ENCODE assay signal across 1 cellular context in the genomic region with DNA sequence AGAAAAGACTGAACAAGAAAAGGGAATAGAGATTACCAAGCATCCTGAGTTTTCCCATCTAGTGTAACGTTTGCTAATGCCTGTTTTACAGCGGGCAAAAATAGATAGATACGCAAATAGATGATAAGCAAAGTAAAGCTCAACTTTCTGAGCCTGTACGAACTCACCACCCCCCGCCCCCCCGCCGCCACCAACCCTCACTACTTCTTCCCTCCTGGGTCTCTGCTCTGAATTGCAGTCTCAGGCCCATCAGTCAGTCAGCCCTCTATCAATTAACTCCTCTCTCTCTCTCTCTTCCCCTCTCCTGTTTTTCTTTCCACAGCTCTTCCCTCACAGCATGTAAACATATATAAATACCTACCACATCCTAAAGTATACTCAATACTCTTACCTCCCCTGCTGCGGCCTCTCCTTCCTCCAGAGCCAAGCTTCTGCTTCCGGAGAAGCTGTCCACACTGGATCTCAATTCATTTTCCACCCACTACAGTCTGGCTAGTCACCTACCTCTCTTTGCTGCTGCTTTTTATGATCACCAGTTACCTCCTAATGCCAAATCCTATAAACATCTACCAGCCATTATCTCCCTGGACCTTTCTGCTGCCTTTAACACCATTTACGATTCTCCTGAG.
TF ChIP-seq lines count a peak whose summit lies in the region.

No MANE protein-coding gene starts in this region.

TF ChIP-seq in K562, 482 proteins besides CTCF, POLR2A, EP300 and RAD21 (continued from another document and continues in another):
- TF ChIP-seq, protein P1, sequence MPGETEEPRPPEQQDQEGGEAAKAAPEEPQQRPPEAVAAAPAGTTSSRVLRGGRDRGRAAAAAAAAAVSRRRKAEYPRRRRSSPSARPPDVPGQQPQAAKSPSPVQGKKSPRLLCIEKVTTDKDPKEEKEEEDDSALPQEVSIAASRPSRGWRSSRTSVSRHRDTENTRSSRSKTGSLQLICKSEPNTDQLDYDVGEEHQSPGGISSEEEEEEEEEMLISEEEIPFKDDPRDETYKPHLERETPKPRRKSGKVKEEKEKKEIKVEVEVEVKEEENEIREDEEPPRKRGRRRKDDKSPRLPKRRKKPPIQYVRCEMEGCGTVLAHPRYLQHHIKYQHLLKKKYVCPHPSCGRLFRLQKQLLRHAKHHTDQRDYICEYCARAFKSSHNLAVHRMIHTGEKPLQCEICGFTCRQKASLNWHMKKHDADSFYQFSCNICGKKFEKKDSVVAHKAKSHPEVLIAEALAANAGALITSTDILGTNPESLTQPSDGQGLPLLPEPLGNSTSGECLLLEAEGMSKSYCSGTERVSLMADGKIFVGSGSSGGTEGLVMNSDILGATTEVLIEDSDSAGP (CRISPR knock-in tag; IDR thresholded peaks at IDR 0.05): no peak
- TF ChIP-seq, protein P2, sequence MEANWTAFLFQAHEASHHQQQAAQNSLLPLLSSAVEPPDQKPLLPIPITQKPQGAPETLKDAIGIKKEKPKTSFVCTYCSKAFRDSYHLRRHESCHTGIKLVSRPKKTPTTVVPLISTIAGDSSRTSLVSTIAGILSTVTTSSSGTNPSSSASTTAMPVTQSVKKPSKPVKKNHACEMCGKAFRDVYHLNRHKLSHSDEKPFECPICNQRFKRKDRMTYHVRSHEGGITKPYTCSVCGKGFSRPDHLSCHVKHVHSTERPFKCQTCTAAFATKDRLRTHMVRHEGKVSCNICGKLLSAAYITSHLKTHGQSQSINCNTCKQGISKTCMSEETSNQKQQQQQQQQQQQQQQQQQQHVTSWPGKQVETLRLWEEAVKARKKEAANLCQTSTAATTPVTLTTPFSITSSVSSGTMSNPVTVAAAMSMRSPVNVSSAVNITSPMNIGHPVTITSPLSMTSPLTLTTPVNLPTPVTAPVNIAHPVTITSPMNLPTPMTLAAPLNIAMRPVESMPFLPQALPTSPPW (CRISPR knock-in tag; IDR thresholded peaks at IDR 0.05): peak; percentile 89
- TF ChIP-seq ZNF124 (CRISPR knock-in tag; IDR thresholded peaks at IDR 0.05) (no peak), ZFPM2 (CRISPR knock-in tag; IDR thresholded peaks at IDR 0.05) (no peak), GABPB1 (CRISPR knock-in tag; IDR thresholded peaks at IDR 0.05) (no peak), XRCC4 (IDR thresholded peaks at IDR 0.05; ENCODE audit: extremely low read depth, insufficient read depth, insufficient read length) (no peak), MTA2 (IDR thresholded peaks at IDR 0.05; ENCODE audit: low read depth) (no peak), GTF2E2 (tag; IDR thresholded peaks at IDR 0.05) (no peak), ARID2 (IDR thresholded peaks at IDR 0.05) (no peak)
- TF ChIP-seq, protein P3, sequence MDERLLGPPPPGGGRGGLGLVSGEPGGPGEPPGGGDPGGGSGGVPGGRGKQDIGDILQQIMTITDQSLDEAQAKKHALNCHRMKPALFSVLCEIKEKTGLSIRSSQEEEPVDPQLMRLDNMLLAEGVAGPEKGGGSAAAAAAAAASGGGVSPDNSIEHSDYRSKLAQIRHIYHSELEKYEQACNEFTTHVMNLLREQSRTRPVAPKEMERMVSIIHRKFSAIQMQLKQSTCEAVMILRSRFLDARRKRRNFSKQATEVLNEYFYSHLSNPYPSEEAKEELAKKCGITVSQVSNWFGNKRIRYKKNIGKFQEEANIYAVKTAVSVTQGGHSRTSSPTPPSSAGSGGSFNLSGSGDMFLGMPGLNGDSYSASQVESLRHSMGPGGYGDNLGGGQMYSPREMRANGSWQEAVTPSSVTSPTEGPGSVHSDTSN (CRISPR knock-in tag; IDR thresholded peaks at IDR 0.05; ENCODE audit: low read depth): no peak
- TF ChIP-seq, protein P3 (tag; conservative IDR thresholded peaks at IDR 0.05; ENCODE audit: low read depth): peak; percentile 55; the same call in 1 of the 2 replicates
- TF ChIP-seq, protein P4, sequence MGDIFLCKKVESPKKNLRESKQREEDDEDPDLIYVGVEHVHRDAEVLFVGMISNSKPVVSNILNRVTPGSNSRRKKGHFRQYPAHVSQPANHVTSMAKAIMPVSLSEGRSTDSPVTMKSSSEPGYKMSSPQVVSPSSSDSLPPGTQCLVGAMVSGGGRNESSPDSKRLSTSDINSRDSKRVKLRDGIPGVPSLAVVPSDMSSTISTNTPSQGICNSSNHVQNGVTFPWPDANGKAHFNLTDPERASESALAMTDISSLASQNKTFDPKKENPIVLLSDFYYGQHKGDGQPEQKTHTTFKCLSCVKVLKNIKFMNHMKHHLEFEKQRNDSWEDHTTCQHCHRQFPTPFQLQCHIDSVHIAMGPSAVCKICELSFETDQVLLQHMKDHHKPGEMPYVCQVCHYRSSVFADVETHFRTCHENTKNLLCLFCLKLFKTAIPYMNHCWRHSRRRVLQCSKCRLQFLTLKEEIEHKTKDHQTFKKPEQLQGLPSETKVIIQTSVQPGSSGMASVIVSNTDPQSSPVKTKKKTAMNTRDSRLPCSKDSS (IDR thresholded peaks at IDR 0.05; ENCODE audit: low read depth, partially characterized antibody): peak; percentile 22
- TF ChIP-seq, protein P5, sequence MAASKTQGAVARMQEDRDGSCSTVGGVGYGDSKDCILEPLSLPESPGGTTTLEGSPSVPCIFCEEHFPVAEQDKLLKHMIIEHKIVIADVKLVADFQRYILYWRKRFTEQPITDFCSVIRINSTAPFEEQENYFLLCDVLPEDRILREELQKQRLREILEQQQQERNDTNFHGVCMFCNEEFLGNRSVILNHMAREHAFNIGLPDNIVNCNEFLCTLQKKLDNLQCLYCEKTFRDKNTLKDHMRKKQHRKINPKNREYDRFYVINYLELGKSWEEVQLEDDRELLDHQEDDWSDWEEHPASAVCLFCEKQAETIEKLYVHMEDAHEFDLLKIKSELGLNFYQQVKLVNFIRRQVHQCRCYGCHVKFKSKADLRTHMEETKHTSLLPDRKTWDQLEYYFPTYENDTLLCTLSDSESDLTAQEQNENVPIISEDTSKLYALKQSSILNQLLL (CRISPR knock-in tag; IDR thresholded peaks at IDR 0.05; ENCODE audit: borderline replicate concordance): no peak
- TF ChIP-seq, protein P6, sequence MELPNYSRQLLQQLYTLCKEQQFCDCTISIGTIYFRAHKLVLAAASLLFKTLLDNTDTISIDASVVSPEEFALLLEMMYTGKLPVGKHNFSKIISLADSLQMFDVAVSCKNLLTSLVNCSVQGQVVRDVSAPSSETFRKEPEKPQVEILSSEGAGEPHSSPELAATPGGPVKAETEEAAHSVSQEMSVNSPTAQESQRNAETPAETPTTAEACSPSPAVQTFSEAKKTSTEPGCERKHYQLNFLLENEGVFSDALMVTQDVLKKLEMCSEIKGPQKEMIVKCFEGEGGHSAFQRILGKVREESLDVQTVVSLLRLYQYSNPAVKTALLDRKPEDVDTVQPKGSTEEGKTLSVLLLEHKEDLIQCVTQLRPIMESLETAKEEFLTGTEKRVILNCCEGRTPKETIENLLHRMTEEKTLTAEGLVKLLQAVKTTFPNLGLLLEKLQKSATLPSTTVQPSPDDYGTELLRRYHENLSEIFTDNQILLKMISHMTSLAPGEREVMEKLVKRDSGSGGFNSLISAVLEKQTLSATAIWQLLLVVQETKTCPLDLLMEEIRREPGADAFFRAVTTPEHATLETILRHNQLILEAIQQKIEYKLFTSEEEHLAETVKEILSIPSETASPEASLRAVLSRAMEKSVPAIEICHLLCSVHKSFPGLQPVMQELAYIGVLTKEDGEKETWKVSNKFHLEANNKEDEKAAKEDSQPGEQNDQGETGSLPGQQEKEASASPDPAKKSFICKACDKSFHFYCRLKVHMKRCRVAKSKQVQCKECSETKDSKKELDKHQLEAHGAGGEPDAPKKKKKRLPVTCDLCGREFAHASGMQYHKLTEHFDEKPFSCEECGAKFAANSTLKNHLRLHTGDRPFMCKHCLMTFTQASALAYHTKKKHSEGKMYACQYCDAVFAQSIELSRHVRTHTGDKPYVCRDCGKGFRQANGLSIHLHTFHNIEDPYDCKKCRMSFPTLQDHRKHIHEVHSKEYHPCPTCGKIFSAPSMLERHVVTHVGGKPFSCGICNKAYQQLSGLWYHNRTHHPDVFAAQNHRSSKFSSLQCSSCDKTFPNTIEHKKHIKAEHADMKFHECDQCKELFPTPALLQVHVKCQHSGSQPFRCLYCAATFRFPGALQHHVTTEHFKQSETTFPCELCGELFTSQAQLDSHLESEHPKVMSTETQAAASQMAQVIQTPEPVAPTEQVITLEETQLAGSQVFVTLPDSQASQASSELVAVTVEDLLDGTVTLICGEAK (IDR thresholded peaks at IDR 0.05): 0 out of 2 replicates have a peak, but pooled peaks have one; percentile 34
- TF ChIP-seq, protein P6 (CRISPR knock-in tag; IDR thresholded peaks at IDR 0.05): no peak
- TF ChIP-seq, protein P7, sequence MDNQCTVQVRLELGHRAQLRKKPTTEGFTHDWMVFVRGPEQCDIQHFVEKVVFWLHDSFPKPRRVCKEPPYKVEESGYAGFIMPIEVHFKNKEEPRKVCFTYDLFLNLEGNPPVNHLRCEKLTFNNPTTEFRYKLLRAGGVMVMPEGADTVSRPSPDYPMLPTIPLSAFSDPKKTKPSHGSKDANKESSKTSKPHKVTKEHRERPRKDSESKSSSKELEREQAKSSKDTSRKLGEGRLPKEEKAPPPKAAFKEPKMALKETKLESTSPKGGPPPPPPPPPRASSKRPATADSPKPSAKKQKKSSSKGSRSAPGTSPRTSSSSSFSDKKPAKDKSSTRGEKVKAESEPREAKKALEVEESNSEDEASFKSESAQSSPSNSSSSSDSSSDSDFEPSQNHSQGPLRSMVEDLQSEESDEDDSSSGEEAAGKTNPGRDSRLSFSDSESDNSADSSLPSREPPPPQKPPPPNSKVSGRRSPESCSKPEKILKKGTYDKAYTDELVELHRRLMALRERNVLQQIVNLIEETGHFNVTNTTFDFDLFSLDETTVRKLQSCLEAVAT (IDR thresholded peaks at IDR 0.05): peak; percentile 38 to 39; a peak in 1 of 4 replicates
- TF ChIP-seq, protein P8, sequence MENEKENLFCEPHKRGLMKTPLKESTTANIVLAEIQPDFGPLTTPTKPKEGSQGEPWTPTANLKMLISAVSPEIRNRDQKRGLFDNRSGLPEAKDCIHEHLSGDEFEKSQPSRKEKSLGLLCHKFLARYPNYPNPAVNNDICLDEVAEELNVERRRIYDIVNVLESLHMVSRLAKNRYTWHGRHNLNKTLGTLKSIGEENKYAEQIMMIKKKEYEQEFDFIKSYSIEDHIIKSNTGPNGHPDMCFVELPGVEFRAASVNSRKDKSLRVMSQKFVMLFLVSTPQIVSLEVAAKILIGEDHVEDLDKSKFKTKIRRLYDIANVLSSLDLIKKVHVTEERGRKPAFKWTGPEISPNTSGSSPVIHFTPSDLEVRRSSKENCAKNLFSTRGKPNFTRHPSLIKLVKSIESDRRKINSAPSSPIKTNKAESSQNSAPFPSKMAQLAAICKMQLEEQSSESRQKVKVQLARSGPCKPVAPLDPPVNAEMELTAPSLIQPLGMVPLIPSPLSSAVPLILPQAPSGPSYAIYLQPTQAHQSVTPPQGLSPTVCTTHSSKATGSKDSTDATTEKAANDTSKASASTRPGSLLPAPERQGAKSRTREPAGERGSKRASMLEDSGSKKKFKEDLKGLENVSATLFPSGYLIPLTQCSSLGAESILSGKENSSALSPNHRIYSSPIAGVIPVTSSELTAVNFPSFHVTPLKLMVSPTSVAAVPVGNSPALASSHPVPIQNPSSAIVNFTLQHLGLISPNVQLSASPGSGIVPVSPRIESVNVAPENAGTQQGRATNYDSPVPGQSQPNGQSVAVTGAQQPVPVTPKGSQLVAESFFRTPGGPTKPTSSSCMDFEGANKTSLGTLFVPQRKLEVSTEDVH (IDR thresholded peaks at IDR 0.05; ENCODE audit: low read depth, partially characterized antibody): no peak
- TF ChIP-seq, protein P9, sequence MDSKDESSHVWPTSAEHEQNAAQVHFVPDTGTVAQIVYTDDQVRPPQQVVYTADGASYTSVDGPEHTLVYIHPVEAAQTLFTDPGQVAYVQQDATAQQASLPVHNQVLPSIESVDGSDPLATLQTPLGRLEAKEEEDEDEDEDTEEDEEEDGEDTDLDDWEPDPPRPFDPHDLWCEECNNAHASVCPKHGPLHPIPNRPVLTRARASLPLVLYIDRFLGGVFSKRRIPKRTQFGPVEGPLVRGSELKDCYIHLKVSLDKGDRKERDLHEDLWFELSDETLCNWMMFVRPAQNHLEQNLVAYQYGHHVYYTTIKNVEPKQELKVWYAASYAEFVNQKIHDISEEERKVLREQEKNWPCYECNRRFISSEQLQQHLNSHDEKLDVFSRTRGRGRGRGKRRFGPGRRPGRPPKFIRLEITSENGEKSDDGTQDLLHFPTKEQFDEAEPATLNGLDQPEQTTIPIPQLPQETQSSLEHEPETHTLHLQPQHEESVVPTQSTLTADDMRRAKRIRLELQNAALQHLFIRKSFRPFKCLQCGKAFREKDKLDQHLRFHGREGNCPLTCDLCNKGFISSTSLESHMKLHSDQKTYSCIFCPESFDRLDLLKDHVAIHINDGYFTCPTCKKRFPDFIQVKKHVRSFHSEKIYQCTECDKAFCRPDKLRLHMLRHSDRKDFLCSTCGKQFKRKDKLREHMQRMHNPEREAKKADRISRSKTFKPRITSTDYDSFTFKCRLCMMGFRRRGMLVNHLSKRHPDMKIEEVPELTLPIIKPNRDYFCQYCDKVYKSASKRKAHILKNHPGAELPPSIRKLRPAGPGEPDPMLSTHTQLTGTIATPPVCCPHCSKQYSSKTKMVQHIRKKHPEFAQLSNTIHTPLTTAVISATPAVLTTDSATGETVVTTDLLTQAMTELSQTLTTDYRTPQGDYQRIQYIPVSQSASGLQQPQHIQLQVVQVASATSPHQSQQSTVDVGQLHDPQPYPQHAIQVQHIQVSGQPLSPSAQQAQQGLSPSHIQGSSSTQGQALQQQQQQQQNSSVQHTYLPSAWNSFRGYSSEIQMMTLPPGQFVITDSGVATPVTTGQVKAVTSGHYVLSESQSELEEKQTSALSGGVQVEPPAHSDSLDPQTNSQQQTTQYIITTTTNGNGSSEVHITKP (IDR thresholded peaks at IDR 0.05; ENCODE audit: partially characterized antibody): no peak
